8 cellular contexts compared by ENCODE assay signal in genomic region chrX:74535633-74536141, GRCh38.
A peak's percentile ranks its signal among the peaks of the same experiment; 100 is the strongest.
DNase-seq lines count a peak whose midpoint lies in the region; ATAC-seq and TF ChIP-seq lines count a peak whose summit lies in the region.

No MANE protein-coding gene starts in this region.

- H3K4me3 ChIP-seq in GM06990 (replicated peaks; ENCODE audit: low read depth, low read length) = peak overlapping the region; percentile 55
- peak overlapping the region; percentile 40 for H3K4me3 ChIP-seq in HFF-Myc (replicated peaks; ENCODE audit: low read depth, low read length)
- H3K4me3 ChIP-seq in PC-9 = peak overlapping the region; percentile 58; the same call in 1 of the 2 replicates

- H3K9me2 ChIP-seq in PC-9 (ENCODE audit: insufficient read depth) = no peaks in the 10 kb centered on the region

- no peaks in the 10 kb centered on the region for H4K20me1 ChIP-seq in PC-9 (ENCODE audit: insufficient read depth)

- H3K27ac ChIP-seq in PC-9 = no peak overlapping the region

- H3F3A ChIP-seq in PC-9 (ENCODE audit: insufficient read depth, low read depth) = no peaks in the 10 kb centered on the region

- no peaks in the 10 kb centered on the region; the same call in 1 of the 2 replicates for H3K27me3 ChIP-seq in GM06990 (replicated peaks; ENCODE audit: control insufficient read depth, insufficient read depth, low read length)
- H3K27me3 ChIP-seq in PC-9 (ENCODE audit: insufficient read depth, low read depth) = no peaks in the 10 kb centered on the region

- TF ChIP-seq CTCF in GM06990 (IDR thresholded peaks at IDR 0.05; ENCODE audit: insufficient read depth, low read length, poor library complexity, severe bottlenecking) (no peak), HFF-Myc (IDR thresholded peaks at IDR 0.05; ENCODE audit: low read depth, low read length, missing control alignments) (no peak), PC-9 (conservative IDR thresholded peaks at IDR 0.05) (no peak)

- peak overlapping the region; percentile 82 for H2AFZ ChIP-seq in PC-9

- peak; percentile 78 to 88 for ATAC-seq in left cardiac atrium
- no peak for ATAC-seq in HG03108 (IDR thresholded peaks at IDR 0.05; ENCODE audit: unreplicated experiment)

- H3K4me1 ChIP-seq in PC-9 (replicated peaks; ENCODE audit: insufficient read depth) = no peaks in the 10 kb centered on the region

- BruUV-seq in PC-9 (replicated peaks; lab: Mats Ljungman, UMichigan) = no TSS peak

- no peaks in the 10 kb centered on the region for H3K9me3 ChIP-seq in PC-9 (ENCODE audit: insufficient read depth, low read depth)

- peak; percentile 42 for DNase-seq in GM06990 (ENCODE audit: extremely low read depth, insufficient read length)
- DNase-seq in HFF-Myc (ENCODE audit: extremely low read depth, low read depth) = no peak
- no peak for DNase-seq in PC-9
- peak in 40 of 56 donors; percentile 0 to 58 (median 20) for DNase-seq in amygdala (lab: John Stamatoyannopoulos, UW)
- peak; percentile 79 for DNase-seq in left cardiac atrium
- peak in 8 of 10 donors; percentile 19 to 84 (median 31) for DNase-seq in posterior cingulate gyrus
- DNase-seq in DMS153 (lab: John Stamatoyannopoulos, UW) = no peak

- no peaks in the 10 kb centered on the region for H3K36me3 ChIP-seq in GM06990 (ENCODE audit: control insufficient read depth, insufficient read depth, low read length)
- H3K36me3 ChIP-seq in PC-9 (ENCODE audit: low read depth) = no peaks in the 10 kb centered on the region

- intact Hi-C loops in PC-9 (cut with micrococcal nuclease; ENCODE audit: unreplicated experiment) = no loop called here
- intact Hi-C loops in left cardiac atrium (cut with DNase I) = loop anchor here (5.0 to 10.0 kb wide), 2 partner anchors 113 to 151 kb away; partner anchors contain the start of gene SLC16A2 (in 1 of the 2)
- intact Hi-C loops in posterior cingulate gyrus (cut with DNase I) = loop anchor here (10.0 kb wide), 1 partner anchor 111 kb away; the partner anchor contains the start of gene SLC16A2

- CTCF ChIA-PET in PC-9 (lab: Charles Lee) = interaction anchor here (0.6 kb wide), 1 partner anchor 210 kb away, joined by 6 read pairs; no protein-coding TSS in a partner anchor

- POLR2A ChIA-PET in PC-9 (lab: Charles Lee; ENCODE audit: unreplicated experiment) = no interaction called here

- H3K79me2 ChIP-seq in PC-9 (ENCODE audit: low read depth) = no peaks in the 10 kb centered on the region

- H3K4me2 ChIP-seq in PC-9 = peak overlapping the region; percentile 93

Comparison
In these comparisons a context has a peak if more than half of its experiments do, and no peak if none do; other contexts are left out.
1. DNase-seq: peak in GM06990 (single experiment), amygdala (40 of 56), left cardiac atrium (single experiment) and posterior cingulate gyrus (8 of 10); none in HFF-Myc (single experiment), PC-9 (0 of 2) and DMS153 (single experiment).
2. Peak in every context shown above with its lines, with median percentiles within 50 percentile points of each other: H3K4me3 ChIP-seq.